ENCODE assay signal across 20 cellular contexts in the genomic region with DNA sequence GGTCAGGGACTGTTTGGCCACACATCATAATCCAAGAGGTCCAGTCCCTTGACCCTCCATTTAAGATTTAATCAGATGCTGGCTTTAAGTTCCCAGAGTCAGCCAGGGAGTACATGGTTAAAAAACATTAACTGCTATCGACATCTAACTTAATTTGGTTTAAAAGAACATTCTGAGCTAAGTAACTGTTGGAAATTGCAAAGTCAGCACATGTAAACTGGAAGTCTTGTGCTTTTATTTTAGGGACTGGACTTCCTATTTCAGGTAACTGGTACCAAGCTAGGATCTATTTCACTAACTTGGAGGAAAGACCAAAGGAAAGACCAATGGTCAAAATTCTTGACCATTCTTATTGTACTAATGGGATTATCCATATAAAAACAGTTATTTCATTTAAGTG.
"Had no signal": no experiment of that assay in that cellular context is flagged by ENCODE, and none has a peak within 500 bp of the region (broad histone marks: within the 10 kb centered on the region; RNA-seq: fewer than 3 reads in every experiment).

No MANE protein-coding gene starts in this region.

- H3K36me3 ChIP-seq: ovary, uterus had no signal

- H3K27me3 Mint-ChIP-seq: naive B cell; progenitor cell of endocrine pancreas; stimulated activated naive CD8-positive, alpha-beta T cell treated with anti-CD3 and anti-CD28 coated beads, Interleukin-15, Interleukin-2, amounts not matched to agents 100 ng/mL and 50 ng/mL, for 24 hours; type B pancreatic cell had no signal

- H3K27me3 ChIP-seq: ovary, right atrium auricular region, tibial nerve, uterus had no signal

- DNase-seq: hypothalamus; islet precursor cell; left ventricle myocardium inferior; mesendoderm; naive B cell; ovary; stimulated activated CD4-positive, alpha-beta T cell treated with anti-CD3 and anti-CD28 coated beads, Interleukin-4, amount 100 ng/mL, for 24 hours; uterus had no signal

- ATAC-seq: sciatic nerve; stimulated activated effector memory CD8-positive, alpha-beta T cell treated with anti-CD3 and anti-CD28 coated beads, Interleukin-12 subunit alpha, Interleukin-12 subunit beta, amount 100 ng/mL, for 72 hours had no signal

- H3K9me3 Mint-ChIP-seq: mesothelial cell of epicardium; naive B cell; nephron; neural crest cell; stimulated activated effector memory CD8-positive, alpha-beta T cell treated with anti-CD3 and anti-CD28 coated beads, Interleukin-12 subunit alpha, Interleukin-12 subunit beta, amount 100 ng/mL, for 72 hours; stimulated activated naive CD8-positive, alpha-beta T cell treated with anti-CD3 and anti-CD28 coated beads, Interleukin-15, Interleukin-2, amounts not matched to agents 100 ng/mL and 50 ng/mL, for 24 hours; type B pancreatic cell had no signal

- H3K4me1 Mint-ChIP-seq: mesothelial cell of epicardium, naive B cell, neural crest cell had no signal

- H3K4me1 ChIP-seq: right atrium auricular region, tibial nerve, uterus had no signal

- H3K27ac Mint-ChIP-seq: mesothelial cell of epicardium; nephron; progenitor cell of endocrine pancreas; stimulated activated effector memory CD8-positive, alpha-beta T cell treated with anti-CD3 and anti-CD28 coated beads, Interleukin-12 subunit alpha, Interleukin-12 subunit beta, amount 100 ng/mL, for 72 hours; stimulated activated naive CD8-positive, alpha-beta T cell treated with anti-CD3 and anti-CD28 coated beads, Interleukin-15, Interleukin-2, amounts not matched to agents 100 ng/mL and 50 ng/mL, for 24 hours; type B pancreatic cell had no signal

- H3K9me3 ChIP-seq: left ventricle myocardium inferior, ovary, right atrium auricular region, tibial nerve, uterus had no signal

- H3K4me3 ChIP-seq: left ventricle myocardium inferior, lung, ovary, right atrium auricular region, skin epidermis, tibial nerve, uterus had no signal

- H3K4me3 Mint-ChIP-seq: mesothelial cell of epicardium; naive B cell; nephron; neural crest cell; stimulated activated effector memory CD8-positive, alpha-beta T cell treated with anti-CD3 and anti-CD28 coated beads, Interleukin-12 subunit alpha, Interleukin-12 subunit beta, amount 100 ng/mL, for 72 hours; stimulated activated naive CD8-positive, alpha-beta T cell treated with anti-CD3 and anti-CD28 coated beads, Interleukin-15, Interleukin-2, amounts not matched to agents 100 ng/mL and 50 ng/mL, for 24 hours; type B pancreatic cell had no signal

- H3K27ac ChIP-seq: left ventricle myocardium inferior, ovary, right atrium auricular region, tibial nerve, uterus had no signal
